ENCODE assay signal across 1 cellular context in genomic region chr17:73192894-73193701, GRCh38.
A peak's percentile ranks its signal among the peaks of the same experiment; 100 is the strongest.
TF ChIP-seq lines count a peak whose summit lies in the region.

TSS of gene COG1 (plus strand) at chr17:73193055. CDS start at chr17:73193070, 15 bp downstream.

TF ChIP-seq in HepG2, 621 proteins besides CTCF, POLR2A, EP300 and RAD21 (continued from another document and continues in another):
- TF ChIP-seq ZGPAT (CRISPR knock-in tag; IDR thresholded peaks at IDR 0.05) (peak; percentile 92), ZNF672 (CRISPR knock-in tag; IDR thresholded peaks at IDR 0.05) (no peak), TFDP1 (CRISPR knock-in tag; IDR thresholded peaks at IDR 0.05; ENCODE audit: borderline replicate concordance) (no peak), GRHL1 (CRISPR knock-in tag; conservative IDR thresholded peaks at IDR 0.05) (no peak), ZEB1 (IDR thresholded peaks at IDR 0.05; ENCODE audit: insufficient replicate concordance, low read depth) (no peak), MAFK (conservative IDR thresholded peaks at IDR 0.05 in 1 of 2, IDR thresholded peaks at IDR 0.05 in 1 of 2; ENCODE audit: low read length in 2 of 2) (no peak), NFE2L2 (IDR thresholded peaks at IDR 0.05; ENCODE audit: low read length) (no peak), ZBTB39 (CRISPR knock-in tag; IDR thresholded peaks at IDR 0.05) (0 out of 2 replicates have a peak, but pooled peaks have one; percentile 23), NFE2 (CRISPR knock-in tag; IDR thresholded peaks at IDR 0.05) (no peak), BRCA1 (CRISPR knock-in tag; IDR thresholded peaks at IDR 0.05) (no peak), POLR2AphosphoS2 (IDR thresholded peaks at IDR 0.05; ENCODE audit: low read depth, low read length) (no peak), ZNF724P (CRISPR knock-in tag; IDR thresholded peaks at IDR 0.05; ENCODE audit: borderline replicate concordance) (peak; percentile 22; the same call in 1 of the 2 replicates), FOXA1 (IDR thresholded peaks at IDR 0.05) (no peak), FOXA1 (CRISPR knock-in tag; IDR thresholded peaks at IDR 0.05) (no peak), HOXA9 (CRISPR knock-in tag; IDR thresholded peaks at IDR 0.05; ENCODE audit: borderline replicate concordance) (no peak), TMF1 (CRISPR knock-in tag; IDR thresholded peaks at IDR 0.05; ENCODE audit: low read depth) (peak; percentile 37), ZNF598 (CRISPR knock-in tag; IDR thresholded peaks at IDR 0.05; ENCODE audit: borderline replicate concordance) (no peak), NRL (CRISPR knock-in tag; IDR thresholded peaks at IDR 0.05; ENCODE audit: borderline replicate concordance) (peak; percentile 54; the same call in 1 of the 2 replicates), SNRNP70 (IDR thresholded peaks at IDR 0.05; ENCODE audit: low read depth, low read length) (no peak), SRY (CRISPR knock-in tag; IDR thresholded peaks at IDR 0.05) (no peak; the same call in 1 of the 2 replicates), ZNF430 (CRISPR knock-in tag; IDR thresholded peaks at IDR 0.05) (no peak), SIX4 (CRISPR knock-in tag; IDR thresholded peaks at IDR 0.05) (no peak), ZNF746 (CRISPR knock-in tag; IDR thresholded peaks at IDR 0.05) (no peak), MED8 (CRISPR knock-in tag; IDR thresholded peaks at IDR 0.05; ENCODE audit: insufficient replicate concordance) (peak; percentile 17), CENPBD1 (CRISPR knock-in tag; IDR thresholded peaks at IDR 0.05; ENCODE audit: borderline replicate concordance, low read depth) (0 out of 2 replicates have a peak, but pooled peaks have one; percentile 27), MIXL1 (CRISPR knock-in tag; IDR thresholded peaks at IDR 0.05) (no peak), KLF12 (CRISPR knock-in tag; IDR thresholded peaks at IDR 0.05; ENCODE audit: borderline replicate concordance) (no peak), KLF6 (CRISPR knock-in tag; IDR thresholded peaks at IDR 0.05) (peak; percentile 84; the same call in 1 of the 2 replicates), KLF11 (CRISPR knock-in tag; IDR thresholded peaks at IDR 0.05) (peak; percentile 70; the same call in 1 of the 2 replicates), ZNF446 (CRISPR knock-in tag; IDR thresholded peaks at IDR 0.05) (peak; percentile 85), ZNF580 (CRISPR knock-in tag; IDR thresholded peaks at IDR 0.05; ENCODE audit: borderline replicate concordance, low read depth) (peak; percentile 60; the same call in 1 of the 2 replicates), PBX3 (CRISPR knock-in tag; IDR thresholded peaks at IDR 0.05; ENCODE audit: borderline replicate concordance) (no peak), ZSCAN30 (CRISPR knock-in tag; IDR thresholded peaks at IDR 0.05) (no peak), ZNF883 (CRISPR knock-in tag; IDR thresholded peaks at IDR 0.05; ENCODE audit: not compliant biosample characterization) (no peak), JUNB (CRISPR knock-in tag; IDR thresholded peaks at IDR 0.05; ENCODE audit: borderline replicate concordance) (no peak), ZBTB14 (CRISPR knock-in tag; IDR thresholded peaks at IDR 0.05) (no peak), ZSCAN31 (CRISPR knock-in tag; IDR thresholded peaks at IDR 0.05; ENCODE audit: low read depth) (peak; percentile 57; the same call in 1 of the 2 replicates), MIER2 (CRISPR knock-in tag; IDR thresholded peaks at IDR 0.05) (no peak; the same call in 1 of the 2 replicates), ZBTB25 (CRISPR knock-in tag; IDR thresholded peaks at IDR 0.05) (peak; percentile 46; the same call in 1 of the 2 replicates), KLF15 (CRISPR knock-in tag; IDR thresholded peaks at IDR 0.05; ENCODE audit: borderline replicate concordance) (0 out of 2 replicates have a peak, but pooled peaks have one; percentile 39), HMGA1 (CRISPR knock-in tag; conservative IDR thresholded peaks at IDR 0.05) (no peak), ZNF17 (CRISPR knock-in tag; IDR thresholded peaks at IDR 0.05) (no peak), FOXJ3 (CRISPR knock-in tag; IDR thresholded peaks at IDR 0.05; ENCODE audit: borderline replicate concordance) (no peak), REST (IDR thresholded peaks at IDR 0.05; ENCODE audit: borderline replicate concordance in 1 of 2, low read depth in 1 of 2, low read length in 2 of 2) (peak in 1 of 2 experiments; percentile 4; a peak in 1 of 4 replicates), MLXIP (CRISPR knock-in tag; IDR thresholded peaks at IDR 0.05; ENCODE audit: borderline replicate concordance) (no peak), ESRRA (CRISPR knock-in tag; IDR thresholded peaks at IDR 0.05; ENCODE audit: low read depth) (peak; percentile 66), SYNCRIP (IDR thresholded peaks at IDR 0.05; ENCODE audit: insufficient read depth, low read depth, low read length) (no peak), TEAD3 (CRISPR knock-in tag; optimal IDR thresholded peaks at IDR 0.05; ENCODE audit: borderline replicate concordance) (no peak)
